ENCODE assay signal across 9 cellular contexts in genomic region chr14:67673451-67673850, GRCh38. TPM values are rescaled to one million over a fixed set of nuclear protein-coding genes. Genes with fewer than 3 reads are reported as not detected.
DNase-seq lines count a peak whose midpoint lies in the region; ATAC-seq, FAIRE-seq and TF ChIP-seq lines count a peak whose summit lies in the region.
"Had no signal": no experiment of that assay in that cellular context is flagged by ENCODE, and none has a peak within 500 bp of the region (broad histone marks: within the 10 kb centered on the region; RNA-seq: fewer than 3 reads in every experiment).

No MANE protein-coding gene starts in this region.

- peaks cover 3 to 49% of the 10 kb centered on the region in 2 experiments; a peak in 3 of 4 replicates for H3K79me2 ChIP-seq in H1 (ENCODE audit: control insufficient read depth in 1 of 2, insufficient read depth in 2 of 2, low read length in 2 of 2)

- no peak overlapping the region for H2BK20ac ChIP-seq in H1 (ENCODE audit: low read length)

- H2AFZ ChIP-seq in H1 (ENCODE audit: low read length) = no peak overlapping the region

- no peaks in the 10 kb centered on the region; a peak in 2 of 7 replicates for H3K4me1 ChIP-seq in H1 (replicated peaks in 1 of 4; ENCODE audit: control insufficient read depth in 3 of 4, insufficient read depth in 4 of 4, low read length in 3 of 4)

- no peak overlapping the region for H2BK5ac ChIP-seq in H1 (ENCODE audit: low read depth, low read length)

- no peak overlapping the region for H2AK5ac ChIP-seq in H1 (ENCODE audit: low read depth, low read length)

- peak overlapping the region in 4 of 7 donors; percentile 90 to 96 (median 94) for H3K27ac Mint-ChIP-seq in CD14-positive monocyte
- H3K27ac Mint-ChIP-seq in neural crest cell (ENCODE audit: unreplicated experiment) = no peak overlapping the region

- intact Hi-C loops in CD14-positive monocyte (cut with micrococcal nuclease) = loop anchor here (5.0 to 10.0 kb wide), 3 partner anchors 34 to 71 kb away; partner anchors contain the start of genes ARG2 (in 1 of the 2) and PIGH (in 1 of the 2)

- H4K8ac ChIP-seq in H1 (ENCODE audit: extremely low read depth, insufficient read depth, low read length) = no peak overlapping the region

- no peak overlapping the region for H4K5ac ChIP-seq in H1 (ENCODE audit: insufficient read length, low read depth, low read length)

- no peak for TF ChIP-seq POLR2A in NB4 (IDR thresholded peaks at IDR 0.05; ENCODE audit: extremely low read depth, insufficient read length)
- TF ChIP-seq POLR2A in H1 (IDR thresholded peaks at IDR 0.05; ENCODE audit: control extremely low read depth in 1 of 2, low read depth in 2 of 2, low read length in 2 of 2) = no peak

- H3K9me3 ChIP-seq in H1 (ENCODE audit: insufficient read depth in 2 of 2, low read depth in 1 of 2, low read length in 1 of 2) = no peaks in the 10 kb centered on the region

- peak overlapping the region; percentile 67 to 74 for H3K4me2 ChIP-seq in H1 (ENCODE audit: insufficient read depth in 1 of 2, low read depth in 2 of 2, low read length in 2 of 2)

- no peak overlapping the region for H2BK12ac ChIP-seq in H1 (ENCODE audit: low read depth, low read length)

- H3K9me3 Mint-ChIP-seq in CD14-positive monocyte (no peaks in the 10 kb centered on the region), neural crest cell (no peaks in the 10 kb centered on the region)

- no peak overlapping the region for H3K18ac ChIP-seq in H1 (ENCODE audit: extremely low read depth, low read length)

- H3K56ac ChIP-seq in H1 (replicated peaks; ENCODE audit: insufficient read length, low read depth, low read length) = no peak overlapping the region

- CTCF ChIA-PET in H1 (lab: Charles Lee; ENCODE audit: partially characterized antibody) = interaction anchor here (0.6 to 1.6 kb wide), 17 partner anchors 10 to 257 kb away, joined by 3 to 6 read pairs (median 3); partner anchors contain the start of gene RDH12

- H3K36me3 Mint-ChIP-seq in CD14-positive monocyte (peaks cover 25 to 41% of the 10 kb centered on the region in 2 donors), neural crest cell (ENCODE audit: low read depth) (peaks cover 3% of the 10 kb centered on the region)

- H4K20me1 ChIP-seq in H1 (replicated peaks in 1 of 2; ENCODE audit: control insufficient read depth in 1 of 2, insufficient read depth in 2 of 2, low read length in 2 of 2) = peaks cover 9 to 10% of the 10 kb centered on the region in 2 experiments

- H3K4me3 Mint-ChIP-seq in CD14-positive monocyte = peak overlapping the region; percentile 90 to 91
- H3K4me3 Mint-ChIP-seq in neural crest cell = peak overlapping the region; percentile 89

- TF ChIP-seq EP300 in H1 (IDR thresholded peaks at IDR 0.05; ENCODE audit: borderline replicate concordance in 1 of 2, low read depth in 2 of 2, low read length in 2 of 2) = no peak

- H3K36me3 ChIP-seq in H1 (ENCODE audit: control insufficient read depth in 2 of 4, insufficient read depth in 4 of 4, low read length in 3 of 4) = peaks cover 5 to 20% (median 10%) of the 10 kb centered on the region in 4 experiments

- 76% methylated on average over 5 of the region's 5 CpGs; no CpG with 5 or more reads in 1 of the 2 experiments for WGBS in H1 (ENCODE audit: extremely low coverage in 1 of 2, insufficient coverage in 1 of 2, insufficient read length in 1 of 2, insufficient replicate concordance in 2 of 2, low coverage in 1 of 2, low lambda C conversion rate in 2 of 2, missing lambda C conversion rate in 1 of 2), 2 experiments

- H2BK120ac ChIP-seq in H1 (replicated peaks; ENCODE audit: low read depth, low read length) = no peak overlapping the region

- H3K23ac ChIP-seq in H1 (ENCODE audit: insufficient read length) = no peak overlapping the region

- peaks cover 2% of the 10 kb centered on the region; the same call in 1 of the 2 replicates for H3K79me1 ChIP-seq in H1 (ENCODE audit: low read depth, low read length)

- no peak overlapping the region for H4K91ac ChIP-seq in H1 (replicated peaks; ENCODE audit: insufficient read length, low read length)

- H3K9ac ChIP-seq in H1 (replicated peaks in 1 of 4; ENCODE audit: extremely low read depth in 1 of 4, low read depth in 3 of 4, low read length in 3 of 4) = peak overlapping the region in 1 of 4 experiments; percentile 72; a peak in 1 of 7 replicates

- ATAC-seq in GM21576 (IDR thresholded peaks at IDR 0.05; ENCODE audit: unreplicated experiment) (no peak), GM19324 (IDR thresholded peaks at IDR 0.05; ENCODE audit: low FRiP score, unreplicated experiment) (no peak)

- TF ChIP-seq RAD21 in H1 (IDR thresholded peaks at IDR 0.05 in 1 of 2, conservative IDR thresholded peaks at IDR 0.05 in 1 of 2; ENCODE audit: low read depth in 2 of 2, low read length in 2 of 2) = no peak

- H2BK15ac ChIP-seq in H1 (ENCODE audit: low read length) = no peak overlapping the region

- peaks cover 31% of the 10 kb centered on the region for H3K4me1 Mint-ChIP-seq in CD14-positive monocyte
- H3K4me1 Mint-ChIP-seq in neural crest cell = peaks cover 33% of the 10 kb centered on the region

- DNase-seq in CD14-positive monocyte (ENCODE audit: low spot score) = no peak
- no peak for DNase-seq in NB4 (ENCODE audit: low read depth)
- no peak for DNase-seq in H1 (ENCODE audit: low read depth in 1 of 2, low spot score in 2 of 2)
- DNase-seq in neural crest cell (ENCODE audit: low read depth, low spot score) = no peak
- DNase-seq in NCI-H2171 (lab: John Stamatoyannopoulos, UW) = no peak
- DNase-seq in HT-29 (ENCODE audit: low spot score) = no peak

- H3K4me3 ChIP-seq in NB4 (ENCODE audit: low read depth, low read length) (peak overlapping the region; percentile 78), H1 (ENCODE audit: extremely low read depth in 1 of 4, insufficient read depth in 2 of 4, low read depth in 3 of 4, low read length in 4 of 4) (peak overlapping the region; percentile 77 to 96 (median 80))

- H3K4ac ChIP-seq in H1 (replicated peaks; ENCODE audit: insufficient read length, low read depth, low read length) = no peak overlapping the region

- no peak overlapping the region for H3K14ac ChIP-seq in H1 (ENCODE audit: insufficient read length)

- TF ChIP-seq CTCF in CD14-positive monocyte (IDR thresholded peaks at IDR 0.05) (no peak), NB4 (IDR thresholded peaks at IDR 0.05; ENCODE audit: low read depth, low read length) (no peak), H1 (IDR thresholded peaks at IDR 0.05; ENCODE audit: control extremely low read depth in 1 of 3, insufficient read depth in 1 of 3, low read depth in 1 of 3, low read length in 3 of 3) (no peak), neural crest cell (conservative IDR thresholded peaks at IDR 0.05) (no peak)

- POLR2A ChIA-PET in H1 (lab: Charles Lee; ENCODE audit: partially characterized antibody) = interaction anchor here (0.8 to 3.9 kb wide), 5 partner anchors 13 to 53 kb away, joined by 3 to 21 read pairs (median 8); partner anchors contain the start of genes ARG2 and RDH11

- H3K27me3 ChIP-seq in H1 (replicated peaks in 1 of 4; ENCODE audit: control insufficient read depth in 3 of 4, extremely low read depth in 1 of 4, insufficient read depth in 3 of 4, low read length in 3 of 4) = no peaks in the 10 kb centered on the region

- peaks cover 0 to 2% (median 0%) of the 10 kb centered on the region in 3 donors for H3K27me3 Mint-ChIP-seq in CD14-positive monocyte (ENCODE audit: low read depth in 3 of 3)
- H3K27me3 Mint-ChIP-seq in neural crest cell (ENCODE audit: low read depth) = no peaks in the 10 kb centered on the region

- no peaks in the 10 kb centered on the region; the same call in 1 of the 2 replicates for H3K23me2 ChIP-seq in H1 (ENCODE audit: low read depth, low read length)

- no peak overlapping the region for H3K27ac ChIP-seq in H1 (ENCODE audit: low read depth, low read length)

- FAIRE-seq in H1 (lab: Jason Lieb, UNC) = no peak

RNA-seq across cellular contexts. Expression of gene VTI1B, which starts 1.0 kb away (rescaled TPM):
- 10 to 100 TPM; 84.5 to 84.7 TPM for polyA plus RNA-seq in CD14-positive monocyte
- total RNA-seq in H1 (2021; fragmentation: NEBNext Ultra II Directional; extraction: Animal tissue kit (Norgen Biotek cat#: 25700)) = 98.7 and 104 TPM in 2 replicates
- 17.2 and 28.1 TPM in 2 replicates for polyA plus RNA-seq in H1 (2011; rRNA removed)
- polyA plus RNA-seq in H1 (2011; cell fraction: cytosol; rRNA removed) = 38.5 TPM
- 31.0 TPM for polyA plus RNA-seq in H1 (2011; cell fraction: nucleus; rRNA removed)
- 67.3 to 95.8 TPM (median 76.8 TPM) in 4 replicates for polyA plus RNA-seq in H1 (2012, experiment 1 of 2)
- polyA plus RNA-seq in H1 (2012, experiment 2 of 2) = 24.0 TPM
- polyA plus RNA-seq in H1 (2013, experiment 1 of 2) = 47.8 TPM
- 58.5 TPM for polyA plus RNA-seq in H1 (2013, experiment 2 of 2)
- 34.9 and 41.9 TPM in 2 replicates for polyA minus RNA-seq in H1 (2011; rRNA and poly(A)+ RNA removed)
- polyA minus RNA-seq in H1 (2011; cell fraction: cytosol; rRNA and poly(A)+ RNA removed) = 23.3 TPM
- polyA minus RNA-seq in H1 (2011; cell fraction: nucleus; rRNA and poly(A)+ RNA removed) = 44.8 TPM
- 103 and 112 TPM in 2 replicates for total RNA-seq in neural crest cell
- total RNA-seq in HT-29 (2014; rRNA removed; shearing (Covaris generic)) = 30.6 and 54.7 TPM in 2 replicates

RNA-seq across cellular contexts. Expression of gene RDH11, which starts 22.1 kb away (rescaled TPM):
- 10 to 100 TPM; 64.9 to 70.7 TPM for polyA plus RNA-seq in CD14-positive monocyte
- 104 and 112 TPM in 2 replicates for total RNA-seq in H1 (2021; fragmentation: NEBNext Ultra II Directional; extraction: Animal tissue kit (Norgen Biotek cat#: 25700))
- polyA plus RNA-seq in H1 (2011; rRNA removed) = 70.6 and 117 TPM in 2 replicates
- 119 TPM for polyA plus RNA-seq in H1 (2011; cell fraction: cytosol; rRNA removed)
- 102 TPM for polyA plus RNA-seq in H1 (2011; cell fraction: nucleus; rRNA removed)
- polyA plus RNA-seq in H1 (2012, experiment 1 of 2) = 114 to 133 TPM (median 126 TPM) in 4 replicates
- 17.7 TPM for polyA plus RNA-seq in H1 (2012, experiment 2 of 2)
- 244 TPM for polyA plus RNA-seq in H1 (2013, experiment 1 of 2)
- polyA plus RNA-seq in H1 (2013, experiment 2 of 2) = 264 TPM
- 155 and 187 TPM in 2 replicates for polyA minus RNA-seq in H1 (2011; rRNA and poly(A)+ RNA removed)
- 150 TPM for polyA minus RNA-seq in H1 (2011; cell fraction: cytosol; rRNA and poly(A)+ RNA removed)
- polyA minus RNA-seq in H1 (2011; cell fraction: nucleus; rRNA and poly(A)+ RNA removed) = 106 TPM
- total RNA-seq in neural crest cell = 78.4 and 79.9 TPM in 2 replicates
- 55.8 and 69.7 TPM in 2 replicates for total RNA-seq in HT-29 (2014; rRNA removed; shearing (Covaris generic))

RNA-seq across cellular contexts. Expression of gene RDH12, which starts 28.2 kb away (rescaled TPM):
- not detected for polyA plus RNA-seq in CD14-positive monocyte
- 1.1 and 1.2 TPM in 2 replicates for total RNA-seq in H1 (2021; fragmentation: NEBNext Ultra II Directional; extraction: Animal tissue kit (Norgen Biotek cat#: 25700))
- polyA plus RNA-seq in H1 (2011; rRNA removed) = 1.3 and 1.5 TPM in 2 replicates
- 2.3 TPM for polyA plus RNA-seq in H1 (2011; cell fraction: cytosol; rRNA removed)
- 1.3 TPM for polyA plus RNA-seq in H1 (2011; cell fraction: nucleus; rRNA removed)
- polyA plus RNA-seq in H1 (2012, experiment 1 of 2) = 0.83 to 1.6 TPM (median 1.2 TPM) in 4 replicates
- polyA plus RNA-seq in H1 (2012, experiment 2 of 2) = 1.3 TPM
- 1.3 TPM for polyA plus RNA-seq in H1 (2013, experiment 1 of 2)
- polyA plus RNA-seq in H1 (2013, experiment 2 of 2) = 1.6 TPM
- 1.1 and 1.4 TPM in 2 replicates for polyA minus RNA-seq in H1 (2011; rRNA and poly(A)+ RNA removed)
- not detected for polyA minus RNA-seq in H1 (2011; cell fraction: cytosol; rRNA and poly(A)+ RNA removed)
- 1.8 TPM for polyA minus RNA-seq in H1 (2011; cell fraction: nucleus; rRNA and poly(A)+ RNA removed)
- not detected in 2 replicates for total RNA-seq in neural crest cell
- 0.08 and 0.66 TPM in 2 replicates for total RNA-seq in HT-29 (2014; rRNA removed; shearing (Covaris generic))
- total RNA-seq: NCI-H460 had no signal

RNA-seq across cellular contexts. Expression of gene ARG2, which starts 53.7 kb away (rescaled TPM):
- polyA plus RNA-seq in CD14-positive monocyte = under 1 TPM; 0.33 to 0.46 TPM
- 49.0 and 49.9 TPM in 2 replicates for total RNA-seq in H1 (2021; fragmentation: NEBNext Ultra II Directional; extraction: Animal tissue kit (Norgen Biotek cat#: 25700))
- 52.8 and 59.1 TPM in 2 replicates for polyA plus RNA-seq in H1 (2011; rRNA removed)
- 56.4 TPM for polyA plus RNA-seq in H1 (2011; cell fraction: cytosol; rRNA removed)
- polyA plus RNA-seq in H1 (2011; cell fraction: nucleus; rRNA removed) = 79.0 TPM
- polyA plus RNA-seq in H1 (2012, experiment 1 of 2) = 48.3 to 52.7 TPM (median 48.6 TPM) in 4 replicates
- polyA plus RNA-seq in H1 (2012, experiment 2 of 2) = 17.2 TPM
- 29.3 TPM for polyA plus RNA-seq in H1 (2013, experiment 1 of 2)
- polyA plus RNA-seq in H1 (2013, experiment 2 of 2) = 28.8 TPM
- 134 and 137 TPM in 2 replicates for polyA minus RNA-seq in H1 (2011; rRNA and poly(A)+ RNA removed)
- polyA minus RNA-seq in H1 (2011; cell fraction: cytosol; rRNA and poly(A)+ RNA removed) = 53.1 TPM
- polyA minus RNA-seq in H1 (2011; cell fraction: nucleus; rRNA and poly(A)+ RNA removed) = 37.9 TPM
- 19.1 and 22.2 TPM in 2 replicates for total RNA-seq in neural crest cell
- 4.4 and 4.5 TPM in 2 replicates for total RNA-seq in HT-29 (2014; rRNA removed; shearing (Covaris generic))
